16 cellular contexts compared by ENCODE assay signal in genomic region chr6:110097443-110097842, GRCh38.
DNase-seq lines count a peak whose midpoint lies in the region; ATAC-seq and TF ChIP-seq lines count a peak whose summit lies in the region.
"Had no signal": no experiment of that assay in that cellular context is flagged by ENCODE, and none has a peak within 500 bp of the region (broad histone marks: within the 10 kb centered on the region; RNA-seq: fewer than 3 reads in every experiment).

No MANE protein-coding gene starts in this region.

- peaks cover 81% of the 10 kb centered on the region for H3K36me3 ChIP-seq in SK-N-MC (ENCODE audit: insufficient read depth, low read length)
- H3K36me3 ChIP-seq in endodermal cell (ENCODE audit: control insufficient read depth, insufficient read depth, low read length), result peaks cover 36% of the 10 kb centered on the region
- H3K36me3 ChIP-seq in lower lobe of right lung, result no peaks in the 10 kb centered on the region
- H3K36me3 ChIP-seq in thyroid gland, result no peaks in the 10 kb centered on the region
- H3K36me3 ChIP-seq: ovary, transverse colon had no signal

- no peak overlapping the region for H3K27ac Mint-ChIP-seq in endodermal cell
- H3K27ac Mint-ChIP-seq: activated B cell treated with CpG ODN at 0.5 μM for 24 hours, memory B cell had no signal

- H3K4me3 Mint-ChIP-seq in endodermal cell, result no peak overlapping the region
- H3K4me3 Mint-ChIP-seq: activated B cell treated with CpG ODN at 0.5 μM for 24 hours; central memory CD8-positive, alpha-beta T cell; memory B cell had no signal

- H3K27ac ChIP-seq in SK-N-MC, result peak overlapping the region; percentile 70
- H3K27ac ChIP-seq in endodermal cell (ENCODE audit: low read depth, low read length), result peak overlapping the region; percentile 27
- peak overlapping the region; percentile 73 for H3K27ac ChIP-seq in lower lobe of right lung
- peak overlapping the region in 2 of 3 donors; percentile 47 to 56 for H3K27ac ChIP-seq in thyroid gland

- TF ChIP-seq CTCF in endodermal cell (conservative IDR thresholded peaks at IDR 0.05) (no peak), lower lobe of right lung (IDR thresholded peaks at IDR 0.05) (no peak), thyroid gland (IDR thresholded peaks at IDR 0.05) (no peak)

- H3K27me3 ChIP-seq in endodermal cell (ENCODE audit: control insufficient read depth, insufficient read depth, low read length, poor library complexity, severe bottlenecking) (no peaks in the 10 kb centered on the region), lower lobe of right lung (ENCODE audit: low read depth) (no peaks in the 10 kb centered on the region), thyroid gland (no peaks in the 10 kb centered on the region)
- H3K27me3 ChIP-seq: ovary, transverse colon had no signal

- DNase-seq in SK-N-MC (ENCODE audit: low read depth, low spot score) (no peak), endodermal cell (no peak), lower lobe of right lung (no peak), thyroid gland (no peak)
- no peak for DNase-seq in stimulated activated CD4-positive, alpha-beta T cell treated with anti-CD3 and anti-CD28 coated beads, Interleukin-2, amount 100 ng/mL, for 48 hours
- DNase-seq: activated B cell treated with CpG ODN at 0.5 μM for 24 hours; activated naive CD4-positive, alpha-beta T cell; NCI-H1930; NCI-H524 treated with DMSO at 0.1 percent for 48 hours; T-helper 1 cell; transverse colon had no signal

- no peaks in the 10 kb centered on the region for H3K4me1 ChIP-seq in endodermal cell (ENCODE audit: control insufficient read depth, insufficient read depth, low read length)
- H3K4me1 ChIP-seq in lower lobe of right lung, result peaks cover 22% of the 10 kb centered on the region
- peaks cover 14 to 19% of the 10 kb centered on the region in 2 donors for H3K4me1 ChIP-seq in thyroid gland

- peaks cover 24% of the 10 kb centered on the region for H3K4me1 Mint-ChIP-seq in endodermal cell
- H3K4me1 Mint-ChIP-seq: central memory CD8-positive, alpha-beta T cell had no signal

- H3K27me3 Mint-ChIP-seq in endodermal cell (ENCODE audit: insufficient read depth), result no peaks in the 10 kb centered on the region
- H3K27me3 Mint-ChIP-seq: activated B cell treated with CpG ODN at 0.5 μM for 24 hours, memory B cell had no signal

- H3K4me3 ChIP-seq in SK-N-MC (no peak overlapping the region), endodermal cell (ENCODE audit: low read length) (no peak overlapping the region), lower lobe of right lung (no peak overlapping the region), thyroid gland (replicated peaks in 1 of 3) (no peak overlapping the region)
- H3K4me3 ChIP-seq: ovary, transverse colon had no signal

- no peaks in the 10 kb centered on the region for H3K9me3 ChIP-seq in SK-N-MC (ENCODE audit: low read depth, low read length)
- H3K9me3 ChIP-seq in endodermal cell (ENCODE audit: control insufficient read depth, low read length), result no peaks in the 10 kb centered on the region
- H3K9me3 ChIP-seq in lower lobe of right lung, result no peaks in the 10 kb centered on the region
- H3K9me3 ChIP-seq in thyroid gland, result no peaks in the 10 kb centered on the region
- H3K9me3 ChIP-seq: ovary, transverse colon had no signal

- H3K9ac ChIP-seq in SK-N-MC (ENCODE audit: insufficient read length) (no peak overlapping the region), endodermal cell (ENCODE audit: extremely low read depth, low read length, poor library complexity, severe bottlenecking) (no peak overlapping the region)

- WGBS in endodermal cell (ENCODE audit: insufficient coverage in 1 of 2, insufficient read length in 1 of 2), 2 experiments, result 29 to 38% methylated on average over 2 to 3 of the region's 3 CpGs
- WGBS in thyroid gland, 2 donors, result 35% methylated on average over 3 of the region's 3 CpGs

- peaks cover 28% of the 10 kb centered on the region for H3K36me3 Mint-ChIP-seq in endodermal cell (ENCODE audit: low read depth)
- H3K36me3 Mint-ChIP-seq: memory B cell had no signal

- no peaks in the 10 kb centered on the region for H3K9me3 Mint-ChIP-seq in endodermal cell
- H3K9me3 Mint-ChIP-seq: activated B cell treated with CpG ODN at 0.5 μM for 24 hours; central memory CD8-positive, alpha-beta T cell; memory B cell had no signal

- no peak for TF ChIP-seq POLR2A in thyroid gland (IDR thresholded peaks at IDR 0.05)

- intact Hi-C loops in lower lobe of right lung (cut with DNase I) (no loop called here), thyroid gland (cut with DNase I) (no loop called here)

- no peak for ATAC-seq in lower lobe of right lung
- ATAC-seq in GM21619 (IDR thresholded peaks at IDR 0.05; ENCODE audit: unreplicated experiment), result no peak
- ATAC-seq in HG02763 (IDR thresholded peaks at IDR 0.05; ENCODE audit: unreplicated experiment), result no peak
